10 cellular contexts compared by ENCODE assay signal in genomic region chr6:151482290-151482689, GRCh38. TPM values are rescaled to one million over a fixed set of nuclear protein-coding genes. Genes with fewer than 3 reads are reported as not detected.
DNase-seq lines count a peak whose midpoint lies in the region; ATAC-seq, FAIRE-seq and TF ChIP-seq lines count a peak whose summit lies in the region.
"Had no signal": no experiment of that assay in that cellular context is flagged by ENCODE, and none has a peak within 500 bp of the region (broad histone marks: within the 10 kb centered on the region; RNA-seq: fewer than 3 reads in every experiment).

No MANE protein-coding gene starts in this region.

- intact Hi-C loops in GM12878 (cut with micrococcal nuclease; ENCODE audit: unreplicated experiment): no loop called here
- intact Hi-C loops in aorta (cut with DNase I): no loop called here
- intact Hi-C loops in esophagus muscularis mucosa (cut with DNase I): no loop called here

- H4K20me1 ChIP-seq in DOHH2 (ENCODE audit: control insufficient read depth, insufficient read depth, low read depth, low read length) (no peaks in the 10 kb centered on the region), GM12878 (ENCODE audit: control insufficient read depth, insufficient read depth) (no peaks in the 10 kb centered on the region)

- no peaks in the 10 kb centered on the region for H3K27me3 ChIP-seq in DOHH2 (ENCODE audit: control insufficient read depth, low read length)
- no peaks in the 10 kb centered on the region for H3K27me3 ChIP-seq in GM12878 (replicated peaks in 1 of 2; ENCODE audit: control insufficient read depth in 2 of 2, insufficient read depth in 2 of 2, low read length in 1 of 2)
- H3K27me3 ChIP-seq in MG63: no peaks in the 10 kb centered on the region
- H3K27me3 ChIP-seq in aorta (ENCODE audit: control insufficient read depth in 1 of 2, insufficient read depth in 2 of 2, low read length in 1 of 2): no peaks in the 10 kb centered on the region
- no peaks in the 10 kb centered on the region for H3K27me3 ChIP-seq in esophagus muscularis mucosa

- H3K4me3 ChIP-seq in DOHH2 (ENCODE audit: low read length) (peak overlapping the region; percentile 49), GM12878 (peak overlapping the region; percentile 10; the same call in 1 of the 2 replicates), MG63 (no peak overlapping the region), aorta (ENCODE audit: low read length in 2 of 2) (no peak overlapping the region), esophagus muscularis mucosa (no peak overlapping the region)

- RAD21 ChIA-PET in GM12878 (lab: Charles Lee; ENCODE audit: unreplicated experiment): interaction anchor here (0.9 to 1.3 kb wide), 2 partner anchors 12 to 41 kb away, joined by 3 to 4 read pairs; no protein-coding TSS in a partner anchor

- CTCF ChIA-PET in GM12878 (lab: Yijun Ruan, JAX): interaction anchor here (1.3 to 2.2 kb wide), 2 partner anchors 15 to 41 kb away, joined by 4 to 6 read pairs; no protein-coding TSS in a partner anchor

- peaks cover 3% of the 10 kb centered on the region for H3F3A ChIP-seq in DOHH2 (ENCODE audit: control insufficient read depth, insufficient read depth)

- SMC1A ChIA-PET in GM12878 (lab: Charles Lee; ENCODE audit: uncharacterized antibody, unreplicated experiment): interaction anchor here (0.7 to 1.9 kb wide), 5 partner anchors 9 to 225 kb away, joined by 3 to 6 read pairs (median 3); no protein-coding TSS in a partner anchor

- no peak overlapping the region for H3K9ac ChIP-seq in GM12878 (ENCODE audit: control insufficient read depth, insufficient read depth, low read length)

- FAIRE-seq in GM12878 (lab: Jason Lieb, UNC): no peak

- peak overlapping the region; percentile 45 for H2AFZ ChIP-seq in GM12878 (ENCODE audit: control insufficient read depth, low read depth, low read length)

- H3K4me1 Mint-ChIP-seq in natural killer cell treated with Interleukin-12 subunit alpha and Interleukin-12 subunit beta and Interleukin-15 and Interleukin-18, amount 100 ng/mL, for 72 hours (ENCODE audit: low read depth in 2 of 2): peaks cover 24 to 25% of the 10 kb centered on the region in 2 donors
- no peaks in the 10 kb centered on the region for H3K4me1 Mint-ChIP-seq in glutamatergic neuron (ENCODE audit: low read depth, unreplicated experiment)

- BruUV-seq in GM12878 (replicated peaks; lab: Mats Ljungman, UMichigan): no TSS peak

- DNase-seq in GM12878 (ENCODE audit: low read depth, low spot score) (no peak), MG63 (no peak), aorta (no peak), esophagus muscularis mucosa (ENCODE audit: extremely low spot score) (no peak), glutamatergic neuron (no peak)
- DNase-seq in natural killer cell treated with Interleukin-12 subunit alpha and Interleukin-12 subunit beta and Interleukin-15 and Interleukin-18, amount 100 ng/mL, for 72 hours (ENCODE audit: low spot score): no peak
- DNase-seq: NCI-H2081 had no signal

- peaks cover 0 to 3% of the 10 kb centered on the region in 2 donors for H3K27me3 Mint-ChIP-seq in natural killer cell treated with Interleukin-12 subunit alpha and Interleukin-12 subunit beta and Interleukin-15 and Interleukin-18, amount 100 ng/mL, for 72 hours
- H3K27me3 Mint-ChIP-seq in glutamatergic neuron (ENCODE audit: unreplicated experiment): no peaks in the 10 kb centered on the region

- peak overlapping the region; percentile 78 for H3K4me3 Mint-ChIP-seq in natural killer cell treated with Interleukin-12 subunit alpha and Interleukin-12 subunit beta and Interleukin-15 and Interleukin-18, amount 100 ng/mL, for 72 hours
- H3K4me3 Mint-ChIP-seq in glutamatergic neuron (ENCODE audit: unreplicated experiment): no peak overlapping the region

- H3K9me3 Mint-ChIP-seq in natural killer cell treated with Interleukin-12 subunit alpha and Interleukin-12 subunit beta and Interleukin-15 and Interleukin-18, amount 100 ng/mL, for 72 hours: no peaks in the 10 kb centered on the region
- no peaks in the 10 kb centered on the region for H3K9me3 Mint-ChIP-seq in glutamatergic neuron (ENCODE audit: unreplicated experiment)

- POLR2A ChIA-PET in GM12878 (lab: Charles Lee): interaction anchor here (0.5 to 1.3 kb wide), 5 partner anchors 9 to 125 kb away, joined by 3 to 8 read pairs (median 4); partner anchors contain the start of gene RMND1

- H3K4me1 ChIP-seq in DOHH2 (ENCODE audit: control insufficient read depth, low read length) (peaks cover 21% of the 10 kb centered on the region), GM12878 (ENCODE audit: control insufficient read depth, insufficient read depth, low read length) (no peaks in the 10 kb centered on the region; the same call in 1 of the 2 replicates), aorta (ENCODE audit: control insufficient read depth in 1 of 2, insufficient read depth in 2 of 2, low read length in 2 of 2) (no peaks in the 10 kb centered on the region), esophagus muscularis mucosa (peaks cover 0 to 4% (median 0%) of the 10 kb centered on the region in 4 donors)

- in situ Hi-C loops in GM12878 (cut with MboI): no loop called here

- peak overlapping the region; percentile 89 to 95 for H3K27ac Mint-ChIP-seq in natural killer cell treated with Interleukin-12 subunit alpha and Interleukin-12 subunit beta and Interleukin-15 and Interleukin-18, amount 100 ng/mL, for 72 hours
- no peak overlapping the region for H3K27ac Mint-ChIP-seq in glutamatergic neuron (ENCODE audit: unreplicated experiment)

- H3K4me2 ChIP-seq in DOHH2 (ENCODE audit: low read length) (peak overlapping the region; percentile 56), GM12878 (ENCODE audit: control insufficient read depth, insufficient read depth) (peak overlapping the region; percentile 1; the same call in 1 of the 2 replicates)

- no peak for TF ChIP-seq RAD21 in GM12878 (IDR thresholded peaks at IDR 0.05; ENCODE audit: insufficient read depth, low read depth, low read length)

- peak overlapping the region; percentile 63 for H3K27ac ChIP-seq in DOHH2 (ENCODE audit: low read depth, low read length)
- peak overlapping the region; percentile 5 for H3K27ac ChIP-seq in GM12878 (ENCODE audit: control insufficient read depth, insufficient read depth)
- H3K27ac ChIP-seq in aorta (ENCODE audit: low read depth in 1 of 2, low read length in 2 of 2): no peak overlapping the region
- no peak overlapping the region for H3K27ac ChIP-seq in esophagus muscularis mucosa (replicated peaks in 1 of 4)

- WGBS in GM12878 (ENCODE audit: insufficient coverage, insufficient replicate concordance, low lambda C conversion rate, missing lambda C conversion rate): 25% methylated on average over 5 of the region's 5 CpGs
- 13 to 15% methylated on average over 5 of the region's 5 CpGs for WGBS in aorta, 2 donors
- WGBS in esophagus muscularis mucosa: 32% methylated on average over 5 of the region's 5 CpGs

- H3K9me3 ChIP-seq in DOHH2 (ENCODE audit: control insufficient read depth, insufficient read depth, low read length): no peaks in the 10 kb centered on the region
- H3K9me3 ChIP-seq in GM12878 (replicated peaks; ENCODE audit: control insufficient read depth, insufficient read depth, low read length): no peaks in the 10 kb centered on the region; the same call in 2 of the 3 replicates
- no peaks in the 10 kb centered on the region; the same call in 1 of the 2 replicates for H3K9me3 ChIP-seq in MG63
- H3K9me3 ChIP-seq in aorta (ENCODE audit: control insufficient read depth, low read length): no peaks in the 10 kb centered on the region
- H3K9me3 ChIP-seq in esophagus muscularis mucosa: no peaks in the 10 kb centered on the region

- H3K36me3 ChIP-seq in DOHH2 (ENCODE audit: control insufficient read depth, low read length) (no peaks in the 10 kb centered on the region), GM12878 (ENCODE audit: control insufficient read depth in 2 of 2, insufficient read depth in 2 of 2, low read length in 1 of 2) (no peaks in the 10 kb centered on the region), MG63 (no peaks in the 10 kb centered on the region), aorta (ENCODE audit: control insufficient read depth in 1 of 2, insufficient read depth in 2 of 2, low read length in 1 of 2) (no peaks in the 10 kb centered on the region), esophagus muscularis mucosa (no peaks in the 10 kb centered on the region)

- no peaks in the 10 kb centered on the region for H3K9me2 ChIP-seq in DOHH2 (replicated peaks; ENCODE audit: control insufficient read depth, low read length)

- TF ChIP-seq POLR2A in GM12878 (IDR thresholded peaks at IDR 0.05; ENCODE audit: low read depth, low read length): no peak
- TF ChIP-seq POLR2A in esophagus muscularis mucosa (IDR thresholded peaks at IDR 0.05; ENCODE audit: low read depth): no peak

- no peaks in the 10 kb centered on the region for H3K36me3 Mint-ChIP-seq in natural killer cell treated with Interleukin-12 subunit alpha and Interleukin-12 subunit beta and Interleukin-15 and Interleukin-18, amount 100 ng/mL, for 72 hours
- H3K36me3 Mint-ChIP-seq in glutamatergic neuron (ENCODE audit: unreplicated experiment): no peaks in the 10 kb centered on the region

- ATAC-seq in HG02798 (IDR thresholded peaks at IDR 0.05; ENCODE audit: poor library complexity, unreplicated experiment) (peak; percentile 52), GM12878 (peak; percentile 54), aorta (ENCODE audit: low FRiP score) (no peak)
- peak; percentile 44 to 59 for ATAC-seq in natural killer cell treated with Interleukin-12 subunit alpha and Interleukin-12 subunit beta and Interleukin-15 and Interleukin-18, amount 100 ng/mL, for 72 hours

- H3K79me2 ChIP-seq in DOHH2 (ENCODE audit: control insufficient read depth, low read length): no peaks in the 10 kb centered on the region
- no peaks in the 10 kb centered on the region for H3K79me2 ChIP-seq in GM12878 (ENCODE audit: control insufficient read depth, insufficient read depth, low read length)

- TF ChIP-seq EP300 in GM12878 (IDR thresholded peaks at IDR 0.05; ENCODE audit: borderline replicate concordance in 1 of 2, control insufficient read depth in 1 of 2, low read depth in 2 of 2, low read length in 2 of 2) (no peak), esophagus muscularis mucosa (IDR thresholded peaks at IDR 0.05) (no peak)

- TF ChIP-seq CTCF in DOHH2 (IDR thresholded peaks at IDR 0.05; ENCODE audit: low read depth, low read length, poor library complexity, severe bottlenecking): no peak
- TF ChIP-seq CTCF in GM12878 (IDR thresholded peaks at IDR 0.05 in 2 of 3, conservative IDR thresholded peaks at IDR 0.05 in 1 of 3; ENCODE audit: control insufficient read depth in 2 of 3, extremely low read depth in 1 of 3, insufficient read depth in 1 of 3, low read depth in 3 of 3, low read length in 3 of 3): no peak
- TF ChIP-seq CTCF in esophagus muscularis mucosa (IDR thresholded peaks at IDR 0.05): no peak
- no peak for TF ChIP-seq CTCF in glutamatergic neuron (IDR thresholded peaks at IDR 0.05; ENCODE audit: partially characterized antibody, unreplicated experiment)

RNA-seq across cellular contexts. Expression of gene CCDC170, which starts 11.5 kb away (rescaled TPM):
- not detected in 2 replicates for total RNA-seq in GM12878 (2013; cell fraction: nucleolus; rRNA removed)
- total RNA-seq in GM12878 (2014; rRNA removed) (not detected in 2 replicates), GM12878 (2014; rRNA removed; fragmentation: Illumina TruSeq; extraction: Trizol) (not detected in 2 replicates), GM12878 (2021) (0.11 TPM in 1 of 2 replicates, not detected in the other), aorta (1 to 10 TPM; 1.4 to 5.4 TPM), esophagus muscularis mucosa (1 to 10 TPM in 1 of 4 donors, under 1 TPM in 3; 0.32 to 1.5 (median 0.49) TPM), glutamatergic neuron (ENCODE audit: unreplicated experiment) (not detected)
- not detected for polyA plus RNA-seq in GM12878 (2011; ENCODE audit: low read depth)
- polyA plus RNA-seq in GM12878 (2011; rRNA removed) (not detected in 2 replicates), GM12878 (2014; fragmentation: Illumina TruSeq; extraction: Trizol) (not detected in 2 replicates), GM12878 (2014; fragmentation: Nextera tagmentation; extraction: Ambion mirVana) (not detected), GM12878 (2014; rRNA removed) (not detected in 2 replicates), GM12878 (2016; fragmentation: Nextera tagmentation; extraction: Ambion mirVana) (not detected), aorta (under 1 TPM; 0.05 to 0.75 TPM)
- not detected in 2 replicates for polyA plus RNA-seq in GM12878 (2011; cell fraction: cytosol; rRNA removed)
- polyA plus RNA-seq in GM12878 (2011; cell fraction: nucleus; rRNA removed): not detected in 2 replicates
- polyA plus RNA-seq in GM12878 (2012): not detected in 2 replicates
- not detected in 2 replicates for polyA minus RNA-seq in GM12878 (2011; rRNA and poly(A)+ RNA removed)
- polyA minus RNA-seq in GM12878 (2011; cell fraction: cytosol; rRNA and poly(A)+ RNA removed): not detected in 2 replicates
- not detected in 2 replicates for polyA minus RNA-seq in GM12878 (2011; cell fraction: nucleus; rRNA and poly(A)+ RNA removed)
- total RNA-seq in natural killer cell treated with Interleukin-12 subunit alpha and Interleukin-12 subunit beta and Interleukin-15 and Interleukin-18, amount 100 ng/mL, for 72 hours: not detected
- total RNA-seq in MG63 (2014; rRNA removed; shearing (Covaris generic); ENCODE audit: low replicate concordance): not detected in 2 replicates
- total RNA-seq: activated CD8-positive, alpha-beta memory T cell treated with anti-CD3 and anti-CD28 coated beads for 36 hours had no signal

RNA-seq across cellular contexts. Expression of gene RMND1, which starts 30.4 kb away (rescaled TPM):
- total RNA-seq in GM12878 (2013; cell fraction: nucleolus; rRNA removed): 46.0 and 46.8 TPM in 2 replicates
- total RNA-seq in GM12878 (2014; rRNA removed): 18.3 and 23.5 TPM in 2 replicates
- total RNA-seq in GM12878 (2014; rRNA removed; fragmentation: Illumina TruSeq; extraction: Trizol): 30.4 and 34.5 TPM in 2 replicates
- total RNA-seq in GM12878 (2021): 14.2 and 18.3 TPM in 2 replicates
- 11.6 TPM for polyA plus RNA-seq in GM12878 (2011; ENCODE audit: low read depth)
- 15.9 and 24.3 TPM in 2 replicates for polyA plus RNA-seq in GM12878 (2011; rRNA removed)
- 9.4 and 11.0 TPM in 2 replicates for polyA plus RNA-seq in GM12878 (2011; cell fraction: cytosol; rRNA removed)
- 4.7 and 7.2 TPM in 2 replicates for polyA plus RNA-seq in GM12878 (2011; cell fraction: nucleus; rRNA removed)
- polyA plus RNA-seq in GM12878 (2012): 17.2 and 21.0 TPM in 2 replicates
- polyA plus RNA-seq in GM12878 (2014; fragmentation: Illumina TruSeq; extraction: Trizol): 26.7 and 29.7 TPM in 2 replicates
- polyA plus RNA-seq in GM12878 (2014; fragmentation: Nextera tagmentation; extraction: Ambion mirVana): 10 to 100 TPM; 18.9 to 24.0 TPM
- polyA plus RNA-seq in GM12878 (2014; rRNA removed): 18.0 and 18.3 TPM in 2 replicates
- 10 to 100 TPM; 28.3 to 32.2 TPM for polyA plus RNA-seq in GM12878 (2016; fragmentation: Nextera tagmentation; extraction: Ambion mirVana)
- 15.5 and 20.0 TPM in 2 replicates for polyA minus RNA-seq in GM12878 (2011; rRNA and poly(A)+ RNA removed)
- 7.8 and 9.7 TPM in 2 replicates for polyA minus RNA-seq in GM12878 (2011; cell fraction: cytosol; rRNA and poly(A)+ RNA removed)
- polyA minus RNA-seq in GM12878 (2011; cell fraction: nucleus; rRNA and poly(A)+ RNA removed): 11.8 and 20.0 TPM in 2 replicates
- total RNA-seq in natural killer cell treated with Interleukin-12 subunit alpha and Interleukin-12 subunit beta and Interleukin-15 and Interleukin-18, amount 100 ng/mL, for 72 hours: 10 to 100 TPM; 19.2 to 27.3 TPM
- 19.2 and 23.5 TPM in 2 replicates for total RNA-seq in MG63 (2014; rRNA removed; shearing (Covaris generic); ENCODE audit: low replicate concordance)
- 10 to 100 TPM; 23.8 to 24.4 TPM for total RNA-seq in aorta
- polyA plus RNA-seq in aorta: 10 to 100 TPM; 12.9 to 19.0 TPM
- 10 to 100 TPM in 3 of 4 donors, 1 to 10 TPM in 1; 9.9 to 18.7 (median 12.1) TPM for total RNA-seq in esophagus muscularis mucosa
- total RNA-seq in glutamatergic neuron (ENCODE audit: unreplicated experiment): 67.0 TPM

Comparison
In these comparisons a context has a peak if more than half of its experiments do, and no peak if none do; other contexts are left out.
1. H3K27ac ChIP-seq: peak in DOHH2 (single experiment) and GM12878 (single experiment); none in aorta (0 of 2) and esophagus muscularis mucosa (0 of 4).
2. H3K4me3 ChIP-seq: peak in DOHH2 (single experiment) and GM12878 (single experiment); none in MG63 (single experiment), aorta (0 of 2) and esophagus muscularis mucosa (0 of 4).